ENCODE assay signal across 8 cellular contexts in the genomic region with DNA sequence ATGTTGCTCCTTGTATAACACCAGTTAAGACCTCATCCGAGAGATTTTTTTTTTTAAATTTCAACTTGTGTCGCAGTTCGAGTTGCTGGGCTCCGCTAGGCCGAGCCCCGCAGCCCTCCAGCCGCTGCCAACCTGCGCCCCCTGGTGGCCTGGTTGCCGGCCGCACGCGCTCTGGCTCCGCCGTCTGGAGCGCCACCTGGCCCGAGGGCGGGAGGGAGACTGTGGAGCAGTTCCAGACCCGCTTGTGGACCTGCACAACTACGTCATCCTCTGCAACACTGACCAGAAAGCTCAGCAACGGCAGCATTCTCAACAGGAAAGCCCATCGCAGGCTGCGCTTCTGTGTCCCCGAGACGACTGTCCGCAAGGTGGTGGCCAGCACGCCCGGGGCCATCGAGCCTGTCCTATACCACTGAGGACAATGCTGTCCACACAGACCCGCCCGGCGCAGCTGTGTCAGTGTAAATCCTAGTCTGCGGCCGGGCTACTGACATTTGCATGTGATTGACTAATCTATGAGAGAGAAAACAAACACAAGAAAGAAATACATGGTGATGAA. TPM values are rescaled to one million over a fixed set of nuclear protein-coding genes. Genes with fewer than 3 reads are reported as not detected.
DNase-seq lines count a peak whose midpoint lies in the region; ATAC-seq and TF ChIP-seq lines count a peak whose summit lies in the region.

No MANE protein-coding gene starts in this region.

- no peak overlapping the region for H3K27ac ChIP-seq in upper lobe of right lung

- peak overlapping the region; percentile 43 for H3K4me3 ChIP-seq in upper lobe of right lung

- no peaks in the 10 kb centered on the region for H3K9me3 ChIP-seq in upper lobe of right lung

- DNase-seq in GM10248 (ENCODE audit: extremely low spot score) (peak; percentile 86), HFFc6 (peak; percentile 54), NAMALWA (ENCODE audit: low spot score) (peak; percentile 82), T-cell (peak; percentile 54 to 91 (median 78)), amniotic epithelial cell (ENCODE audit: low read depth) (peak; percentile 76), left cardiac atrium (peak; percentile 85), progenitor cell of endocrine pancreas (ENCODE audit: low spot score, unreplicated experiment) (peak; percentile 94), upper lobe of right lung (peak; percentile 93)

- CTCF ChIA-PET in GM10248 (lab: Yijun Ruan, JAX) (interaction anchor here (0.8 to 3.0 kb wide), 23 partner anchors 8 to 596 kb away, joined by 3 to 15 read pairs (median 4); a partner anchor contains a TSS), T-cell (lab: Charles Lee) (interaction anchor here (0.6 to 2.4 kb wide), 16 partner anchors 9 to 338 kb away, joined by 3 to 12 read pairs (median 4); a partner anchor contains a TSS)

- no peaks in the 10 kb centered on the region for H3K27me3 ChIP-seq in upper lobe of right lung

- ATAC-seq in T-cell (replicated peaks in 1 of 4) (peak; percentile 100), left cardiac atrium (peak; percentile 99 to 100), upper lobe of right lung (peak; percentile 100)

- H3K4me1 Mint-ChIP-seq in HFFc6 (ENCODE audit: low read depth) (peaks cover 9% of the 10 kb centered on the region), T-cell (peaks cover 13 to 19% (median 16%) of the 10 kb centered on the region in 3 donors), progenitor cell of endocrine pancreas (ENCODE audit: low read depth) (no peaks in the 10 kb centered on the region)

- H3K27ac Mint-ChIP-seq in HFFc6 (no peak overlapping the region), T-cell (no peak overlapping the region), progenitor cell of endocrine pancreas (peak overlapping the region; percentile 45)

- no peaks in the 10 kb centered on the region for H3K4me1 ChIP-seq in upper lobe of right lung

- H3K4me3 Mint-ChIP-seq in HFFc6 (peak overlapping the region; percentile 78), T-cell (peak overlapping the region; percentile 50 to 61 (median 57)), progenitor cell of endocrine pancreas (ENCODE audit: low read depth) (peak overlapping the region; percentile 66)

- peaks cover 11% of the 10 kb centered on the region; the same call in 1 of the 2 replicates for H3K27me3 Mint-ChIP-seq in HFFc6 (ENCODE audit: insufficient read depth)
- peaks cover 4 to 12% of the 10 kb centered on the region in 2 donors for H3K27me3 Mint-ChIP-seq in T-cell
- H3K27me3 Mint-ChIP-seq in progenitor cell of endocrine pancreas, result peaks cover 23% of the 10 kb centered on the region

- H3K9me3 Mint-ChIP-seq in HFFc6 (no peaks in the 10 kb centered on the region), T-cell (no peaks in the 10 kb centered on the region), progenitor cell of endocrine pancreas (ENCODE audit: low read depth) (no peaks in the 10 kb centered on the region)

- TF ChIP-seq CTCF in GM10248 (IDR thresholded peaks at IDR 0.05; ENCODE audit: control extremely low read depth, extremely low read depth, low read depth, missing control alignments) (peak; percentile 100), HFFc6 (IDR thresholded peaks at IDR 0.05) (peak; percentile 99), progenitor cell of endocrine pancreas (IDR thresholded peaks at IDR 0.05; ENCODE audit: unreplicated experiment) (peak; percentile 100), upper lobe of right lung (IDR thresholded peaks at IDR 0.05) (peak; percentile 100)

- POLR2A ChIA-PET in GM10248 (lab: Yijun Ruan, JAX) (no interaction called here), T-cell (lab: Charles Lee) (interaction anchor here in 1 of 2 donors (0.5 kb wide), 1 partner anchor 121 kb away, joined by 4 read pairs; no protein-coding TSS in a partner anchor)

- H3K36me3 Mint-ChIP-seq in HFFc6 (ENCODE audit: low read depth), result no peaks in the 10 kb centered on the region
- no peaks in the 10 kb centered on the region for H3K36me3 Mint-ChIP-seq in T-cell
- H3K36me3 Mint-ChIP-seq in progenitor cell of endocrine pancreas (ENCODE audit: insufficient read depth), result no peaks in the 10 kb centered on the region

- intact Hi-C loops in left cardiac atrium (cut with DNase I) (no loop called here), upper lobe of right lung (cut with DNase I) (no loop called here)

- no peaks in the 10 kb centered on the region for H3K36me3 ChIP-seq in upper lobe of right lung

RNA-seq across cellular contexts. Expression of a gene that starts 39.1 kb away (rescaled TPM):
- total RNA-seq in HFFc6 (2021; fragmentation: NEBNext Ultra II Directional; extraction: Animal tissue kit (Norgen Biotek cat#: 25700)), result under 1 TPM in 4 of 6 experiments, not detected in 2; 0.07 to 0.18 (median 0.12) TPM
- under 1 TPM in 4 of 5 donors, not detected in 1; 0.23 to 0.63 (median 0.52) TPM for total RNA-seq in T-cell
- total RNA-seq in left cardiac atrium, result not detected
- 0.19 and 0.38 TPM in 2 replicates for total RNA-seq in progenitor cell of endocrine pancreas
- not detected for total RNA-seq in upper lobe of right lung
